In the genomic region with DNA sequence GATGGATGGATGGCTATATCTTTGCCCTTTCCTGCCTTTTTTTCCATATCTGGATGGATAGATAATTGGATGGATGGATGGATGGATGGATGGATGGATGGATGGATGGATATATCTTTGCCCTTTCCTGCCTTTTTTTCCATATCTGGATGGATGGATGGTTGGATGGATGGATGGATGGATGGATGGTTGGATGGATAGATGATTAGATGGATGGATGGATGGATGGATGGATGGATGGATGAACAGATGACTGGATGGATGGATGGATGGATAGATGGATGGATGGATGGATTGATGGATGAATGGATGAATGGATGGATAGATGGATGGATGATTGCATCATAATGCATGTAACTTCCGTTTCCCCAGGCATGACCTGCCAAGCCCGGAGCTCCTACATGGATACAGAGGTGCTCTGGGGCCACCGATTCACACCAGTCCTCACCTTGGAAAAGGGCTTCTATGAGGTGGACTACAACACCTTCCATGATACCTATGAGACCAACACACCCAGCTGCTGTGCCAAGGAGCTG, we compare ENCODE assay signal across 2 cellular contexts.
TF ChIP-seq lines count a peak whose summit lies in the region.

No MANE protein-coding gene starts in this region.

TF ChIP-seq in K562, 482 proteins besides CTCF, POLR2A, EP300 and RAD21:
- TF ChIP-seq, protein P1, sequence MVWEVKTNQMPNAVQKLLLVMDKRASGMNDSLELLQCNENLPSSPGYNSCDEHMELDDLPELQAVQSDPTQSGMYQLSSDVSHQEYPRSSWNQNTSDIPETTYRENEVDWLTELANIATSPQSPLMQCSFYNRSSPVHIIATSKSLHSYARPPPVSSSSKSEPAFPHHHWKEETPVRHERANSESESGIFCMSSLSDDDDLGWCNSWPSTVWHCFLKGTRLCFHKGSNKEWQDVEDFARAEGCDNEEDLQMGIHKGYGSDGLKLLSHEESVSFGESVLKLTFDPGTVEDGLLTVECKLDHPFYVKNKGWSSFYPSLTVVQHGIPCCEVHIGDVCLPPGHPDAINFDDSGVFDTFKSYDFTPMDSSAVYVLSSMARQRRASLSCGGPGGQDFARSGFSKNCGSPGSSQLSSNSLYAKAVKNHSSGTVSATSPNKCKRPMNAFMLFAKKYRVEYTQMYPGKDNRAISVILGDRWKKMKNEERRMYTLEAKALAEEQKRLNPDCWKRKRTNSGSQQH (CRISPR knock-in tag; IDR thresholded peaks at IDR 0.05), result no peak
- TF ChIP-seq ZNF121 (CRISPR knock-in tag; conservative IDR thresholded peaks at IDR 0.05) (no peak), CEBPB (tag; IDR thresholded peaks at IDR 0.05) (0 out of 2 replicates have a peak, but pooled peaks have one; percentile 11)

TF ChIP-seq in HepG2, 621 proteins besides CTCF, POLR2A, EP300 and RAD21:
- TF ChIP-seq ZNF607 (CRISPR knock-in tag; IDR thresholded peaks at IDR 0.05; ENCODE audit: borderline replicate concordance) (no peak), CEBPB (IDR thresholded peaks at IDR 0.05; ENCODE audit: borderline replicate concordance, low read depth, low read length) (peak; percentile 52; the same call in 1 of the 2 replicates), ATF7 (IDR thresholded peaks at IDR 0.05) (peak; percentile 78), ATF7 (CRISPR knock-in tag; IDR thresholded peaks at IDR 0.05) (no peak)
